8 cellular contexts compared by ENCODE assay signal in genomic region chr13:98509271-98510155, GRCh38.
A peak's percentile ranks its signal among the peaks of the same experiment; 100 is the strongest.
DNase-seq lines count a peak whose midpoint lies in the region; ATAC-seq and TF ChIP-seq lines count a peak whose summit lies in the region.

No MANE protein-coding gene starts in this region.

- H3K27ac ChIP-seq in PC-3 (ENCODE audit: low read length) (peak overlapping the region; percentile 91), hepatocyte (peak overlapping the region; percentile 61)

- WGBS in hepatocyte (ENCODE audit: low lambda C conversion rate, missing lambda C conversion rate): 74% methylated on average over 10 of the region's 10 CpGs

- H3K4me2 ChIP-seq in PC-3 (ENCODE audit: low read length): peak overlapping the region; percentile 76
- H3K4me2 ChIP-seq in hepatocyte: peak overlapping the region; percentile 16

- intact Hi-C loops in PC-3 (cut with micrococcal nuclease): loop anchor here (1.0 to 2.0 kb wide), 2 partner anchors 25 to 62 kb away; no protein-coding TSS in a partner anchor

- H3K4me3 Mint-ChIP-seq in activated naive CD8-positive, alpha-beta T cell treated with anti-CD3 and anti-CD28 coated beads, Interleukin-2, amount 50 U/mL, for 24 hours: peak overlapping the region; percentile 46

- H3K9me3 ChIP-seq in PC-3 (ENCODE audit: low read length) (no peaks in the 10 kb centered on the region), hepatocyte (ENCODE audit: low read depth) (no peaks in the 10 kb centered on the region)

- H3K27me3 Mint-ChIP-seq in activated naive CD8-positive, alpha-beta T cell treated with anti-CD3 and anti-CD28 coated beads, Interleukin-2, amount 50 U/mL, for 24 hours: no peaks in the 10 kb centered on the region

- H3K36me3 Mint-ChIP-seq in activated naive CD8-positive, alpha-beta T cell treated with anti-CD3 and anti-CD28 coated beads, Interleukin-2, amount 50 U/mL, for 24 hours (ENCODE audit: low read depth): peaks cover 40% of the 10 kb centered on the region

- peaks cover 98% of the 10 kb centered on the region for H3K79me2 ChIP-seq in PC-3 (ENCODE audit: low read length)
- peaks cover 97% of the 10 kb centered on the region for H3K79me2 ChIP-seq in hepatocyte

- H3K36me3 ChIP-seq in PC-3 (ENCODE audit: low read depth, low read length) (peaks cover 6% of the 10 kb centered on the region; the same call in 1 of the 2 replicates), hepatocyte (replicated peaks; ENCODE audit: insufficient read depth, low read depth) (no peaks in the 10 kb centered on the region)

- H3K4me3 ChIP-seq in PC-3 (ENCODE audit: low read length): 0 out of 2 replicates have a peak overlapping the region, but pooled peaks have one; percentile 22
- H3K4me3 ChIP-seq in hepatocyte: no peak overlapping the region

- H3K27ac Mint-ChIP-seq in activated naive CD8-positive, alpha-beta T cell treated with anti-CD3 and anti-CD28 coated beads, Interleukin-2, amount 50 U/mL, for 24 hours: peak overlapping the region; percentile 79

- H3K9me2 ChIP-seq in PC-3 (replicated peaks; ENCODE audit: low read length) (no peaks in the 10 kb centered on the region), hepatocyte (replicated peaks; ENCODE audit: insufficient read depth) (no peaks in the 10 kb centered on the region)

- TSS peak; percentile 93 for BruUV-seq in PC-3 (replicated peaks; lab: Mats Ljungman, UMichigan)

- peak; percentile 74 for DNase-seq in PC-3
- DNase-seq in activated naive CD8-positive, alpha-beta T cell treated with anti-CD3 and anti-CD28 coated beads, Interleukin-2, amount 50 U/mL, for 24 hours: peak; percentile 50
- DNase-seq in hepatocyte (ENCODE audit: low spot score): peak; percentile 66
- DNase-seq in stimulated activated CD4-positive, alpha-beta T cell treated with anti-CD3 and anti-CD28 coated beads, Interleukin-4, amount 100 ng/mL, for 4 hours: peak; percentile 19 to 41
- DNase-seq in SHP77 treated with DMSO at 0.1 percent for 48 hours (lab: John Stamatoyannopoulos, UW): no peak
- DNase-seq in NCI-H524 treated with DMSO at 0.1 percent for 48 hours (lab: John Stamatoyannopoulos, UW): no peak

- CTCF ChIA-PET in PC-3 (lab: Charles Lee): no interaction called here

- POLR2A ChIA-PET in PC-3 (lab: Charles Lee; ENCODE audit: unreplicated experiment): interaction anchor here (0.6 to 1.6 kb wide), 2 partner anchors 25 to 623 kb away, joined by 3 to 8 read pairs; no protein-coding TSS in a partner anchor

- H3K4me1 Mint-ChIP-seq in activated naive CD8-positive, alpha-beta T cell treated with anti-CD3 and anti-CD28 coated beads, Interleukin-2, amount 50 U/mL, for 24 hours: peaks cover 91% of the 10 kb centered on the region

- H4K20me1 ChIP-seq in PC-3 (ENCODE audit: low read length) (no peaks in the 10 kb centered on the region), hepatocyte (ENCODE audit: insufficient read depth, poor library complexity, severe bottlenecking) (peaks cover 46% of the 10 kb centered on the region)

- H3K9ac ChIP-seq in PC-3 (ENCODE audit: low read length): peak overlapping the region; percentile 58

- H2AFZ ChIP-seq in PC-3 (ENCODE audit: low read length) (no peak overlapping the region), hepatocyte (no peak overlapping the region)

- H3K4me1 ChIP-seq in PC-3 (ENCODE audit: insufficient read depth, low read length) (peaks cover 48% of the 10 kb centered on the region), hepatocyte (ENCODE audit: insufficient read depth) (peaks cover 31% of the 10 kb centered on the region)

- H3F3A ChIP-seq in PC-3 (ENCODE audit: low read length, unreplicated experiment): peaks cover 5% of the 10 kb centered on the region

- no peaks in the 10 kb centered on the region for H3K9me3 Mint-ChIP-seq in activated naive CD8-positive, alpha-beta T cell treated with anti-CD3 and anti-CD28 coated beads, Interleukin-2, amount 50 U/mL, for 24 hours

- ATAC-seq in GM18858 (IDR thresholded peaks at IDR 0.05; ENCODE audit: unreplicated experiment) (peak; percentile 52), HG02938 (IDR thresholded peaks at IDR 0.05; ENCODE audit: unreplicated experiment) (peak; percentile 64), PC-3 (peak; percentile 92)
- peak; percentile 85 for ATAC-seq in activated naive CD8-positive, alpha-beta T cell treated with anti-CD3 and anti-CD28 coated beads, Interleukin-2, amount 50 U/mL, for 24 hours

- H3K27me3 ChIP-seq in PC-3 (ENCODE audit: low read length) (no peaks in the 10 kb centered on the region), hepatocyte (no peaks in the 10 kb centered on the region)

- no peak for TF ChIP-seq CTCF in PC-3 (conservative IDR thresholded peaks at IDR 0.05; ENCODE audit: low read depth, low read length)
- no peak for TF ChIP-seq CTCF in hepatocyte (IDR thresholded peaks at IDR 0.05; ENCODE audit: poor library complexity)

Comparison
In these comparisons a context has a peak if more than half of its experiments do, and no peak if none do; other contexts are left out.
1. DNase-seq: peak in PC-3 (single experiment), activated naive CD8-positive, alpha-beta T cell treated with anti-CD3 and anti-CD28 coated beads, Interleukin-2, amount 50 U/mL, for 24 hours (single experiment), hepatocyte (single experiment) and stimulated activated CD4-positive, alpha-beta T cell treated with anti-CD3 and anti-CD28 coated beads, Interleukin-4, amount 100 ng/mL, for 4 hours (2 of 2); none in SHP77 treated with DMSO at 0.1 percent for 48 hours (single experiment) and NCI-H524 treated with DMSO at 0.1 percent for 48 hours (single experiment).
2. Peak in every context shown above with its lines, with median percentiles within 50 percentile points of each other: ATAC-seq.